Comparison of ENCODE assay signal across 22 cellular contexts in the genomic region with DNA sequence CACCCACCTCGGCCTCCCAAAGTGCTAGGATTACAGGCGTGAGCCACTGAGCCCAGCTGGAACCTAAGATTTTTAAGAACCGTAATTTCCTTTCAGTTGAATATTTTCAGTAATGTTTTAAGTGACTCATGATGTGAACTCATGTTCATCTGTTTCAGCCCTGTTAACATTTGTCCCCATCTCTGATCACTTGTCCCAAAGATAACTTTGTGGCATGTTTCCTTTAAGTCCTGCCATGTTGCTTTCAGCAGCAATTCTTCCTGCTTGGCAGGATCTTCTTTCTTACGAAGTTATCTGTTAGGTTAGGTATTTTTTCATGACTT. TPM values are rescaled to one million over a fixed set of nuclear protein-coding genes. Genes with fewer than 3 reads are reported as not detected.
DNase-seq lines count a peak whose midpoint lies in the region; ATAC-seq and TF ChIP-seq lines count a peak whose summit lies in the region.
"Had no signal": no experiment of that assay in that cellular context is flagged by ENCODE, and none has a peak within 500 bp of the region (broad histone marks: within the 10 kb centered on the region; RNA-seq: fewer than 3 reads in every experiment).

No MANE protein-coding gene starts in this region.

- H3K27ac Mint-ChIP-seq in activated CD4-positive, alpha-beta T cell treated with anti-CD3 and anti-CD28 coated beads for 36 hours: peak overlapping the region; percentile 38
- H3K27ac Mint-ChIP-seq in HFFc6: peak overlapping the region; percentile 12; the same call in 1 of the 2 replicates
- H3K27ac Mint-ChIP-seq in endodermal cell: peak overlapping the region; percentile 23
- H3K27ac Mint-ChIP-seq: stimulated activated memory B cell treated with anti-CD40 and anti-IgM and Interleukin-4, amounts not matched to agents 10 μg/mL and 1 μg/mL and 100 μg/mL, for 72 hours had no signal

- H3K4me1 ChIP-seq in endodermal cell (ENCODE audit: control insufficient read depth, insufficient read depth, low read length) (no peaks in the 10 kb centered on the region), gastrocnemius medialis (peaks cover 65 to 82% of the 10 kb centered on the region in 2 donors), adrenal gland (replicated peaks in 1 of 2) (peaks cover 5 to 38% of the 10 kb centered on the region in 2 donors), upper lobe of left lung (peaks cover 11 to 22% (median 12%) of the 10 kb centered on the region in 4 donors)
- H3K4me1 ChIP-seq: BE2C had no signal

- POLR2A ChIA-PET in activated CD4-positive, alpha-beta T cell treated with anti-CD3 and anti-CD28 coated beads for 36 hours (lab: Charles Lee): no interaction called here

- TF ChIP-seq POLR2A in gastrocnemius medialis (IDR thresholded peaks at IDR 0.05): no peak
- TF ChIP-seq POLR2A in adrenal gland (IDR thresholded peaks at IDR 0.05): no peak
- TF ChIP-seq POLR2A in upper lobe of left lung (IDR thresholded peaks at IDR 0.05): no peak

- in situ Hi-C loops in gastrocnemius medialis (cut with MboI; ENCODE audit: low sequenced_read_pairs in 4 of 4): no loop called here

- DNase-seq in activated CD4-positive, alpha-beta T cell treated with anti-CD3 and anti-CD28 coated beads for 36 hours: no peak
- DNase-seq in activated CD4-positive, alpha-beta T cell treated with anti-CD3 and anti-CD28 coated beads, Interleukin-2, amount 50 U/mL, for 48 hours: no peak
- DNase-seq in HFFc6: no peak
- no peak for DNase-seq in endodermal cell
- no peak for DNase-seq in gastrocnemius medialis
- no peak for DNase-seq in stimulated activated naive CD4-positive, alpha-beta T cell treated with Interleukin-2 at 50 U/mL for 16 hours (lab: John Stamatoyannopoulos, UW)
- no peak for DNase-seq in adrenal gland
- DNase-seq in upper lobe of left lung: no peak
- DNase-seq: 8988T; activated CD4-positive, CD25-positive, alpha-beta regulatory T cell; amygdala; BE2C; central memory CD4-positive, alpha-beta T cell; KBM-7; NCI-H1930; NCI-H446; transverse colon had no signal

- no peak overlapping the region for H3K4me3 Mint-ChIP-seq in activated CD4-positive, alpha-beta T cell treated with anti-CD3 and anti-CD28 coated beads for 36 hours
- no peak overlapping the region for H3K4me3 Mint-ChIP-seq in HFFc6
- H3K4me3 Mint-ChIP-seq in endodermal cell: no peak overlapping the region
- H3K4me3 Mint-ChIP-seq: stimulated activated memory B cell treated with anti-CD40 and anti-IgM and Interleukin-4, amounts not matched to agents 10 μg/mL and 1 μg/mL and 100 μg/mL, for 72 hours had no signal

- H3K36me3 ChIP-seq in endodermal cell (ENCODE audit: control insufficient read depth, insufficient read depth, low read length) (peaks cover 13% of the 10 kb centered on the region), gastrocnemius medialis (peaks cover 0 to 1% of the 10 kb centered on the region in 2 donors), adrenal gland (replicated peaks in 1 of 2) (peaks cover 0 to 3% of the 10 kb centered on the region in 2 donors), upper lobe of left lung (peaks cover 0 to 2% (median 0%) of the 10 kb centered on the region in 4 donors)
- H3K36me3 ChIP-seq: BE2C, esophagus muscularis mucosa, right atrium auricular region, transverse colon had no signal

- 89 to 92% methylated on average over 4 of the region's 4 CpGs for WGBS in endodermal cell (ENCODE audit: insufficient coverage in 1 of 2, insufficient read length in 1 of 2), 2 experiments
- WGBS in adrenal gland, 4 donors: 73 to 79% (median 75%) methylated on average over 4 of the region's 4 CpGs
- 72 to 73% methylated on average over 4 of the region's 4 CpGs for WGBS in upper lobe of left lung, 2 donors

- peak; percentile 47 for ATAC-seq in activated CD4-positive, alpha-beta T cell treated with anti-CD3 and anti-CD28 coated beads for 36 hours
- ATAC-seq in gastrocnemius medialis (no peak), upper lobe of left lung (ENCODE audit: low FRiP score in 2 of 2) (no peak)
- ATAC-seq: HCT116; stimulated activated memory B cell treated with anti-CD40 and anti-IgM and Interleukin-4, amounts not matched to agents 10 μg/mL and 1 μg/mL and 100 μg/mL, for 72 hours had no signal

- H3K27me3 Mint-ChIP-seq in activated CD4-positive, alpha-beta T cell treated with anti-CD3 and anti-CD28 coated beads for 36 hours: no peaks in the 10 kb centered on the region
- H3K27me3 Mint-ChIP-seq in HFFc6 (ENCODE audit: insufficient read depth): no peaks in the 10 kb centered on the region
- no peaks in the 10 kb centered on the region for H3K27me3 Mint-ChIP-seq in endodermal cell (ENCODE audit: insufficient read depth)
- H3K27me3 Mint-ChIP-seq: stimulated activated memory B cell treated with anti-CD40 and anti-IgM and Interleukin-4, amounts not matched to agents 10 μg/mL and 1 μg/mL and 100 μg/mL, for 72 hours had no signal

- CTCF ChIA-PET in activated CD4-positive, alpha-beta T cell treated with anti-CD3 and anti-CD28 coated beads for 36 hours (lab: Charles Lee): interaction anchor here (0.6 to 1.2 kb wide), 3 partner anchors 8 to 216 kb away, joined by 3 read pairs; no protein-coding TSS in a partner anchor

- intact Hi-C loops in activated CD4-positive, alpha-beta T cell treated with anti-CD3 and anti-CD28 coated beads for 36 hours (cut with DNase I, micrococcal nuclease): no loop called here
- intact Hi-C loops in gastrocnemius medialis (cut with DNase I; ENCODE audit: low total_unique reads) (no loop called here), adrenal gland (cut with DNase I) (no loop called here)

- H3K27ac ChIP-seq in endodermal cell (ENCODE audit: low read depth, low read length): no peak overlapping the region
- peak overlapping the region; percentile 25 to 47 (median 44) for H3K27ac ChIP-seq in gastrocnemius medialis
- H3K27ac ChIP-seq in adrenal gland: no peak overlapping the region
- no peak overlapping the region for H3K27ac ChIP-seq in upper lobe of left lung
- H3K27ac ChIP-seq: esophagus muscularis mucosa, right atrium auricular region, SK-N-MC, transverse colon had no signal

- peaks cover 47% of the 10 kb centered on the region for H3K4me1 Mint-ChIP-seq in activated CD4-positive, alpha-beta T cell treated with anti-CD3 and anti-CD28 coated beads for 36 hours
- H3K4me1 Mint-ChIP-seq in HFFc6 (ENCODE audit: low read depth) (peaks cover 32% of the 10 kb centered on the region), endodermal cell (peaks cover 8% of the 10 kb centered on the region)

- H3K27me3 ChIP-seq in endodermal cell (ENCODE audit: control insufficient read depth, insufficient read depth, low read length, poor library complexity, severe bottlenecking) (no peaks in the 10 kb centered on the region), gastrocnemius medialis (no peaks in the 10 kb centered on the region), adrenal gland (no peaks in the 10 kb centered on the region), upper lobe of left lung (no peaks in the 10 kb centered on the region)
- H3K27me3 ChIP-seq: BE2C, esophagus muscularis mucosa, right atrium auricular region, transverse colon had no signal

- no peak overlapping the region for H3K9ac ChIP-seq in endodermal cell (ENCODE audit: extremely low read depth, low read length, poor library complexity, severe bottlenecking)

- no peak for TF ChIP-seq CTCF in HFFc6 (IDR thresholded peaks at IDR 0.05)
- TF ChIP-seq CTCF in endodermal cell (conservative IDR thresholded peaks at IDR 0.05): no peak
- no peak for TF ChIP-seq CTCF in gastrocnemius medialis (IDR thresholded peaks at IDR 0.05 in 4 of 5, conservative IDR thresholded peaks at IDR 0.05 in 1 of 5)
- TF ChIP-seq CTCF in adrenal gland (IDR thresholded peaks at IDR 0.05): no peak
- TF ChIP-seq CTCF in upper lobe of left lung (IDR thresholded peaks at IDR 0.05): no peak

- no peaks in the 10 kb centered on the region for H3K9me3 Mint-ChIP-seq in activated CD4-positive, alpha-beta T cell treated with anti-CD3 and anti-CD28 coated beads for 36 hours (ENCODE audit: low read depth)
- H3K9me3 Mint-ChIP-seq in HFFc6 (no peaks in the 10 kb centered on the region), endodermal cell (no peaks in the 10 kb centered on the region)
- H3K9me3 Mint-ChIP-seq: stimulated activated memory B cell treated with anti-CD40 and anti-IgM and Interleukin-4, amounts not matched to agents 10 μg/mL and 1 μg/mL and 100 μg/mL, for 72 hours had no signal

- no peaks in the 10 kb centered on the region for H3K9me3 ChIP-seq in endodermal cell (ENCODE audit: control insufficient read depth, low read length)
- H3K9me3 ChIP-seq in gastrocnemius medialis: no peaks in the 10 kb centered on the region
- no peaks in the 10 kb centered on the region for H3K9me3 ChIP-seq in adrenal gland (replicated peaks in 1 of 3)
- no peaks in the 10 kb centered on the region for H3K9me3 ChIP-seq in upper lobe of left lung
- H3K9me3 ChIP-seq: BE2C, esophagus muscularis mucosa, right atrium auricular region, transverse colon had no signal

- H3K36me3 Mint-ChIP-seq in activated CD4-positive, alpha-beta T cell treated with anti-CD3 and anti-CD28 coated beads for 36 hours (ENCODE audit: low read depth): peaks cover 5% of the 10 kb centered on the region
- H3K36me3 Mint-ChIP-seq in HFFc6 (ENCODE audit: low read depth) (peaks cover 5% of the 10 kb centered on the region; the same call in 1 of the 2 replicates), endodermal cell (ENCODE audit: low read depth) (peaks cover under 1% of the 10 kb centered on the region)

- H3K4me3 ChIP-seq in endodermal cell (ENCODE audit: low read length): no peak overlapping the region
- no peak overlapping the region for H3K4me3 ChIP-seq in gastrocnemius medialis
- H3K4me3 ChIP-seq in adrenal gland: no peak overlapping the region
- H3K4me3 ChIP-seq in upper lobe of left lung: no peak overlapping the region
- H3K4me3 ChIP-seq: esophagus muscularis mucosa, right atrium auricular region, SK-N-MC, transverse colon had no signal

- no peak for TF ChIP-seq EP300 in upper lobe of left lung (IDR thresholded peaks at IDR 0.05)

RNA-seq across cellular contexts. Expression of gene ZRANB1, which starts 19.3 kb away (rescaled TPM):
- total RNA-seq in activated CD4-positive, alpha-beta T cell treated with anti-CD3 and anti-CD28 coated beads for 36 hours: 10 to 100 TPM in 1 of 2 experiments, 1 to 10 TPM in 1; 8.4 to 10.4 TPM
- 10 to 100 TPM; 11.8 to 13.6 (median 12.6) TPM for total RNA-seq in HFFc6 (2021; fragmentation: NEBNext Ultra II Directional; extraction: Animal tissue kit (Norgen Biotek cat#: 25700))
- 10 to 100 TPM; 26.0 to 26.9 TPM for total RNA-seq in endodermal cell
- polyA plus RNA-seq in endodermal cell (2013, experiment 1 of 2): 21.1 TPM
- 19.0 TPM for polyA plus RNA-seq in endodermal cell (2013, experiment 2 of 2)
- 10 to 100 TPM; 51.2 to 91.1 (median 74.6) TPM for total RNA-seq in gastrocnemius medialis
- total RNA-seq in adrenal gland: 10 to 100 TPM; 23.0 to 64.7 (median 41.9) TPM
- 10 to 100 TPM; 20.2 to 30.4 (median 23.6) TPM for polyA plus RNA-seq in adrenal gland
- 10 to 100 TPM; 14.6 to 35.4 (median 17.1) TPM for total RNA-seq in upper lobe of left lung

Comparison
In these comparisons a context has a peak if more than half of its experiments do, and no peak if none do; other contexts are left out.
1. H3K27ac ChIP-seq: peak in gastrocnemius medialis (4 of 4); none in endodermal cell (single experiment), adrenal gland (0 of 5) and upper lobe of left lung (0 of 4).
2. Peak in every context shown above with its lines, with median percentiles within 50 percentile points of each other: H3K27ac Mint-ChIP-seq.